13 cellular contexts compared by ENCODE assay signal in the genomic region with DNA sequence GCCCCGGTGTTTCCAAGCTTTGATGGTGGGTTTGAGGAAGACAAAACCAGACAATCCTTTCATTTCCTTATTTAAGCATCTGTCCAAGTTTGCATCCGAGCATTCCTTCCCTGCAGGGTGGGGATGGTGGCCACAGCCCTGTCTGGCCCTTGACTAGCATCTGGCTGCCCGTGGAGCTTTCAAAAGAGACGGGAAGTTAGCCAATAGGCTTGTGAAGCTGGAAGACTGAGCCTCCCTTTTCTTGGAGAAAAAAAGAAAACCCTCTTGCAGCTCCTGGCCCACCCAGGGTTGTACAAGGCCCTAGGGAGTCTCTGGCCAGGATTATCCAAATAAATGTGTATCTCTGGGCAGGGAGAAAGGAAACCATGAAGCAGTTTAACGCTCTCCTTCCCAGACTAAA.
A peak's percentile ranks its signal among the peaks of the same experiment; 100 is the strongest.
DNase-seq lines count a peak whose midpoint lies in the region; ATAC-seq and TF ChIP-seq lines count a peak whose summit lies in the region.
"Had no signal": no experiment of that assay in that cellular context is flagged by ENCODE, and none has a peak within 500 bp of the region (broad histone marks: within the 10 kb centered on the region; RNA-seq: fewer than 3 reads in every experiment).

No MANE protein-coding gene starts in this region.

- H3K27me3 ChIP-seq in skeletal muscle tissue (ENCODE audit: control insufficient read depth in 3 of 3, insufficient read depth in 3 of 3, low read length in 3 of 3) (no peaks in the 10 kb centered on the region), prostate gland (replicated peaks; ENCODE audit: insufficient read depth) (no peaks in the 10 kb centered on the region)

- H3K27ac ChIP-seq in skeletal muscle tissue (ENCODE audit: low read depth, low read length) = peak overlapping the region; percentile 10
- H3K27ac ChIP-seq in prostate gland = no peak overlapping the region

- no peak overlapping the region for H3K9ac ChIP-seq in skeletal muscle tissue (ENCODE audit: low read depth in 1 of 3, low read length in 3 of 3)

- no peak for ATAC-seq in HG03469 (IDR thresholded peaks at IDR 0.05; ENCODE audit: unreplicated experiment)
- ATAC-seq: naive thymus-derived CD8-positive, alpha-beta T cell had no signal

- WGBS in prostate gland = 38% methylated on average over 5 of the region's 5 CpGs

- H3K27me3 Mint-ChIP-seq in activated T-helper 1 cell treated with anti-CD3 and anti-CD28 coated beads, Interleukin-12 subunit alpha, Interleukin-12 subunit beta, Interleukin-2, Interleukin-4 antibody, amounts not matched to agents 30 ng/mL and 10 ng/mL and 1 ng/mL, durations not matched to agents 14 hours and 24 hours and 36 hours (ENCODE audit: insufficient read depth) = peaks cover 2% of the 10 kb centered on the region
- H3K27me3 Mint-ChIP-seq: naive thymus-derived CD8-positive, alpha-beta T cell had no signal

- H3K4me1 ChIP-seq in skeletal muscle tissue (ENCODE audit: control insufficient read depth in 3 of 3, insufficient read depth in 3 of 3, low read length in 3 of 3) (peaks cover 3 to 9% (median 7%) of the 10 kb centered on the region in 3 donors), prostate gland (replicated peaks) (no peaks in the 10 kb centered on the region)

- H3K36me3 ChIP-seq in skeletal muscle tissue (ENCODE audit: control insufficient read depth in 3 of 3, insufficient read depth in 3 of 3, low read length in 3 of 3) (no peaks in the 10 kb centered on the region), prostate gland (no peaks in the 10 kb centered on the region)

- peak overlapping the region; percentile 58 for H3K27ac Mint-ChIP-seq in activated T-helper 1 cell treated with anti-CD3 and anti-CD28 coated beads, Interleukin-12 subunit alpha, Interleukin-12 subunit beta, Interleukin-2, Interleukin-4 antibody, amounts not matched to agents 30 ng/mL and 10 ng/mL and 1 ng/mL, durations not matched to agents 14 hours and 24 hours and 36 hours

- TF ChIP-seq CTCF in prostate gland (IDR thresholded peaks at IDR 0.05) = no peak

- H3K36me3 Mint-ChIP-seq in activated T-helper 1 cell treated with anti-CD3 and anti-CD28 coated beads, Interleukin-12 subunit alpha, Interleukin-12 subunit beta, Interleukin-2, Interleukin-4 antibody, amounts not matched to agents 30 ng/mL and 10 ng/mL and 1 ng/mL, durations not matched to agents 14 hours and 24 hours and 36 hours (ENCODE audit: low read depth) = peaks cover 36% of the 10 kb centered on the region
- H3K36me3 Mint-ChIP-seq: naive thymus-derived CD8-positive, alpha-beta T cell had no signal

- H3K4me3 Mint-ChIP-seq in activated T-helper 1 cell treated with anti-CD3 and anti-CD28 coated beads, Interleukin-12 subunit alpha, Interleukin-12 subunit beta, Interleukin-2, Interleukin-4 antibody, amounts not matched to agents 30 ng/mL and 10 ng/mL and 1 ng/mL, durations not matched to agents 14 hours and 24 hours and 36 hours = no peak overlapping the region
- H3K4me3 Mint-ChIP-seq: naive thymus-derived CD8-positive, alpha-beta T cell had no signal

- intact Hi-C loops in activated T-helper 1 cell treated with anti-CD3 and anti-CD28 coated beads, Interleukin-12 subunit alpha, Interleukin-12 subunit beta, Interleukin-2, Interleukin-4 antibody, amounts not matched to agents 30 ng/mL and 10 ng/mL and 1 ng/mL, durations not matched to agents 14 hours and 24 hours and 36 hours (cut with micrococcal nuclease) = no loop called here
- intact Hi-C loops in prostate gland (cut with DNase I) = no loop called here

- H3K9me3 ChIP-seq in skeletal muscle tissue (ENCODE audit: control insufficient read depth in 3 of 3, low read length in 3 of 3) (no peaks in the 10 kb centered on the region), prostate gland (no peaks in the 10 kb centered on the region)

- H3K9me3 Mint-ChIP-seq in activated T-helper 1 cell treated with anti-CD3 and anti-CD28 coated beads, Interleukin-12 subunit alpha, Interleukin-12 subunit beta, Interleukin-2, Interleukin-4 antibody, amounts not matched to agents 30 ng/mL and 10 ng/mL and 1 ng/mL, durations not matched to agents 14 hours and 24 hours and 36 hours = peaks cover 3% of the 10 kb centered on the region

- H3K4me1 Mint-ChIP-seq in activated T-helper 1 cell treated with anti-CD3 and anti-CD28 coated beads, Interleukin-12 subunit alpha, Interleukin-12 subunit beta, Interleukin-2, Interleukin-4 antibody, amounts not matched to agents 30 ng/mL and 10 ng/mL and 1 ng/mL, durations not matched to agents 14 hours and 24 hours and 36 hours (ENCODE audit: low read depth) = peaks cover 70% of the 10 kb centered on the region

- H3K4me3 ChIP-seq in skeletal muscle tissue (ENCODE audit: low read length in 3 of 3) (no peak overlapping the region), prostate gland (no peak overlapping the region)

- no peak for TF ChIP-seq POLR2A in prostate gland (IDR thresholded peaks at IDR 0.05)

- peak; percentile 65 for DNase-seq in GM04504 (ENCODE audit: low read depth)
- DNase-seq in activated T-helper 1 cell treated with anti-CD3 and anti-CD28 coated beads, Interleukin-12 subunit alpha, Interleukin-12 subunit beta, Interleukin-2, Interleukin-4 antibody, amounts not matched to agents 30 ng/mL and 10 ng/mL and 1 ng/mL, durations not matched to agents 14 hours and 24 hours and 36 hours (ENCODE audit: low spot score) = no peak
- peak; percentile 16 for DNase-seq in globus pallidus (ENCODE audit: low spot score)
- no peak for DNase-seq in NCI-H187 (lab: John Stamatoyannopoulos, UW)
- no peak for DNase-seq in prostate gland (ENCODE audit: low spot score)
- no peak for DNase-seq in mucosa of gallbladder (ENCODE audit: low spot score)
- DNase-seq: activated CD4-positive, alpha-beta T cell treated with anti-CD3 and anti-CD28 coated beads for 4 hours; DND-41; H7; naive thymus-derived CD8-positive, alpha-beta T cell; NCI-H1436 treated with DMSO at 0.1 percent for 48 hours had no signal

Comparison
In these comparisons a context has a peak if more than half of its experiments do, and no peak if none do; other contexts are left out.
1. DNase-seq: peak in GM04504 (single experiment) and globus pallidus (single experiment); none in activated T-helper 1 cell treated with anti-CD3 and anti-CD28 coated beads, Interleukin-12 subunit alpha, Interleukin-12 subunit beta, Interleukin-2, Interleukin-4 antibody, amounts not matched to agents 30 ng/mL and 10 ng/mL and 1 ng/mL, durations not matched to agents 14 hours and 24 hours and 36 hours (single experiment), NCI-H187 (0 of 2), prostate gland (single experiment) and mucosa of gallbladder (single experiment).